Comparison of ENCODE assay signal across 24 cellular contexts in genomic region chr6:32641122-32641521, GRCh38. TPM values are rescaled to one million over a fixed set of nuclear protein-coding genes. Genes with fewer than 3 reads are reported as not detected.
"Had no signal": no experiment of that assay in that cellular context is flagged by ENCODE, and none has a peak within 500 bp of the region (broad histone marks: within the 10 kb centered on the region; RNA-seq: fewer than 3 reads in every experiment).

No MANE protein-coding gene starts in this region.

- H3K4me3 Mint-ChIP-seq: neural progenitor cell had no signal

- H3K27ac Mint-ChIP-seq: neural progenitor cell had no signal

- H3K4me1 ChIP-seq: esophagus muscularis mucosa, gastrocnemius medialis, heart right ventricle, neural progenitor cell, right atrium auricular region, sigmoid colon, testis, tibial nerve, upper lobe of right lung, vagina had no signal

- H3K36me3 ChIP-seq: esophagus muscularis mucosa, gastrocnemius medialis, heart right ventricle, neural progenitor cell, ovary, right atrium auricular region, sigmoid colon, tibial nerve, upper lobe of right lung, vagina had no signal

- H3K36me3 Mint-ChIP-seq: naive thymus-derived CD8-positive, alpha-beta T cell; neural progenitor cell had no signal

- H3K4me3 ChIP-seq: coronary artery, esophagus muscularis mucosa, gastrocnemius medialis, heart right ventricle, neural progenitor cell, ovary, right atrium auricular region, sigmoid colon, skin epidermis, testis, tibial nerve, upper lobe of right lung, vagina had no signal

- ATAC-seq: gastrocnemius medialis; heart right ventricle; naive thymus-derived CD8-positive, alpha-beta T cell; upper lobe of right lung had no signal

- DNase-seq: effector memory CD4-positive, alpha-beta T cell; gastrocnemius medialis; heart right ventricle; hypothalamus; kidney glomerular epithelial cell; naive thymus-derived CD8-positive, alpha-beta T cell; nucleus accumbens; ovary; sigmoid colon; stimulated activated CD4-positive, alpha-beta T cell treated with anti-CD3 and anti-CD28 coated beads, Interleukin-2, amount 100 ng/mL, for 24 hours; stimulated activated CD4-positive, alpha-beta T cell treated with anti-CD3 and anti-CD28 coated beads, Interleukin-4, amount 100 ng/mL, for 4 hours; stimulated activated naive CD4-positive, alpha-beta T cell treated with Interleukin-2 at 50 U/mL for 16 hours; testis; upper lobe of right lung had no signal

- H3K27me3 ChIP-seq: esophagus muscularis mucosa, gastrocnemius medialis, neural progenitor cell, ovary, right atrium auricular region, sigmoid colon, testis, tibial nerve, upper lobe of right lung, vagina had no signal

- H3K27ac ChIP-seq: coronary artery, epithelial cell of prostate, esophagus muscularis mucosa, gastrocnemius medialis, heart right ventricle, neural progenitor cell, ovary, right atrium auricular region, sigmoid colon, skin epidermis, testis, tibial nerve, upper lobe of right lung, vagina had no signal

- H3K9me3 Mint-ChIP-seq: neural progenitor cell had no signal

- H3K9me3 ChIP-seq: esophagus muscularis mucosa, gastrocnemius medialis, heart right ventricle, ovary, right atrium auricular region, sigmoid colon, testis, tibial nerve, upper lobe of right lung, vagina had no signal

RNA-seq across cellular contexts. Expression of gene HLA-DQA1, which starts 3.9 kb away (rescaled TPM):
- total RNA-seq: fibroblast of villous mesenchyme, lung microvascular endothelial cell had no signal

RNA-seq across cellular contexts. Expression of gene HLA-DQB1, which starts 25.3 kb away (rescaled TPM):
- total RNA-seq: fibroblast of villous mesenchyme had no signal

RNA-seq across cellular contexts. Expression of gene HLA-DRB1, which starts 51.5 kb away (rescaled TPM):
- total RNA-seq: fibroblast of villous mesenchyme had no signal
